In genomic region chr6:115360602-115361325, GRCh38 we compare ENCODE assay signal across 33 cellular contexts.
DNase-seq lines count a peak whose midpoint lies in the region; ATAC-seq, FAIRE-seq and TF ChIP-seq lines count a peak whose summit lies in the region.
"Had no signal": no experiment of that assay in that cellular context is flagged by ENCODE, and none has a peak within 500 bp of the region (broad histone marks: within the 10 kb centered on the region; RNA-seq: fewer than 3 reads in every experiment).

No MANE protein-coding gene starts in this region.

- peak; percentile 82 for DNase-seq in DMS53 (lab: John Stamatoyannopoulos, UW)
- DNase-seq in NCI-H1436 (lab: John Stamatoyannopoulos, UW) = peak; percentile 12
- peak; percentile 37 for DNase-seq in NCI-H510A treated with DMSO at 0.1 percent for 48 hours (lab: John Stamatoyannopoulos, UW)
- peak; percentile 69 for DNase-seq in bronchial epithelial cell (ENCODE audit: low read depth)
- no peak for DNase-seq in NCI-H2171 treated with DMSO at 0.1 percent for 48 hours (lab: John Stamatoyannopoulos, UW)
- DNase-seq in ureter (ENCODE audit: low spot score) = no peak
- no peak for DNase-seq in CD8-positive, alpha-beta T cell
- no peak for DNase-seq in heart right ventricle
- DNase-seq: activated CD4-positive, alpha-beta T cell treated with anti-CD3 and anti-CD28 coated beads, Interleukin-2, amount 10 ng/mL, durations not matched to agents 7 days and 5 days; activated gamma-delta T cell; activated naive CD8-positive, alpha-beta T cell treated with anti-CD3 and anti-CD28 coated beads for 36 hours; activated T-cell treated with anti-CD3 and anti-CD28 coated beads, Interleukin-2, amount 50 U/mL, for 24 hours; aorta; BE2C; colonic mucosa; DMS79; effector CD8-positive, alpha-beta T cell; erythroblast; Kasumi-1; left colon; NCI-H226; occipital lobe; OCI-M1; stimulated activated CD4-positive, alpha-beta T cell treated with anti-CD3 and anti-CD28 coated beads, Interleukin-15, amount 100 ng/mL, for 24 hours; stimulated activated CD4-positive, alpha-beta T cell treated with anti-CD3 and anti-CD28 coated beads, Interleukin-4, amount 100 ng/mL, for 4 hours; T-cell; transverse colon had no signal

- no peak for ATAC-seq in CD8-positive, alpha-beta T cell
- no peak for ATAC-seq in heart right ventricle
- ATAC-seq: left colon; natural killer cell treated with Interleukin-12 subunit alpha and Interleukin-12 subunit beta and Interleukin-15 and Interleukin-18, amount 100 ng/mL, for 72 hours; T-cell; WTC11 had no signal

- no peaks in the 10 kb centered on the region for H3K27me3 Mint-ChIP-seq in CD8-positive, alpha-beta T cell (ENCODE audit: low read depth)
- H3K27me3 Mint-ChIP-seq: activated CD4-positive, alpha-beta T cell treated with anti-CD3 and anti-CD28 coated beads, Interleukin-2, amount 10 ng/mL, durations not matched to agents 7 days and 5 days; activated naive CD8-positive, alpha-beta T cell treated with anti-CD3 and anti-CD28 coated beads for 36 hours; activated T-cell treated with anti-CD3 and anti-CD28 coated beads, Interleukin-2, amount 50 U/mL, for 24 hours; natural killer cell treated with Interleukin-12 subunit alpha and Interleukin-12 subunit beta and Interleukin-15 and Interleukin-18, amount 100 ng/mL, for 72 hours; T-cell had no signal

- H3K36me3 ChIP-seq in bronchial epithelial cell (ENCODE audit: control insufficient read depth, insufficient read depth, low read length) (no peaks in the 10 kb centered on the region), heart right ventricle (no peaks in the 10 kb centered on the region)
- no peaks in the 10 kb centered on the region for H3K36me3 ChIP-seq in CD8-positive, alpha-beta T cell (ENCODE audit: insufficient read depth, low read length)
- H3K36me3 ChIP-seq: BE2C, cardiac muscle cell, colonic mucosa, HAP-1, transverse colon had no signal

- no peaks in the 10 kb centered on the region for H3K4me1 Mint-ChIP-seq in CD8-positive, alpha-beta T cell (ENCODE audit: low read depth)
- H3K4me1 Mint-ChIP-seq: activated CD4-positive, alpha-beta T cell treated with anti-CD3 and anti-CD28 coated beads, Interleukin-2, amount 10 ng/mL, durations not matched to agents 7 days and 5 days; activated naive CD8-positive, alpha-beta T cell treated with anti-CD3 and anti-CD28 coated beads for 36 hours; T-cell; WTC11 had no signal

- no peak for FAIRE-seq in bronchial epithelial cell (lab: Jason Lieb, UNC)
- FAIRE-seq: G401.6 had no signal

- no peak overlapping the region for H3K27ac ChIP-seq in CD8-positive, alpha-beta T cell (ENCODE audit: low read depth, low read length)
- H3K27ac ChIP-seq in heart right ventricle = no peak overlapping the region
- H3K27ac ChIP-seq: cardiac muscle cell, colonic mucosa, RWPE1, transverse colon had no signal

- 81 to 82% methylated on average over 2 of the region's 2 CpGs for WGBS in heart right ventricle, 2 donors

- H3K4me3 Mint-ChIP-seq in CD8-positive, alpha-beta T cell = no peak overlapping the region
- H3K4me3 Mint-ChIP-seq: activated CD4-positive, alpha-beta T cell treated with anti-CD3 and anti-CD28 coated beads, Interleukin-2, amount 10 ng/mL, durations not matched to agents 7 days and 5 days; activated naive CD8-positive, alpha-beta T cell treated with anti-CD3 and anti-CD28 coated beads for 36 hours; activated T-cell treated with anti-CD3 and anti-CD28 coated beads, Interleukin-2, amount 50 U/mL, for 24 hours; natural killer cell treated with Interleukin-12 subunit alpha and Interleukin-12 subunit beta and Interleukin-15 and Interleukin-18, amount 100 ng/mL, for 72 hours; T-cell; WTC11 had no signal

- intact Hi-C loops in CD8-positive, alpha-beta T cell (cut with DNase I, micrococcal nuclease) = no loop called here
- intact Hi-C loops in heart right ventricle (cut with DNase I) = no loop called here

- H3K27me3 ChIP-seq in bronchial epithelial cell (ENCODE audit: control insufficient read depth, insufficient read depth, low read length) (no peaks in the 10 kb centered on the region), heart right ventricle (no peaks in the 10 kb centered on the region)
- no peaks in the 10 kb centered on the region for H3K27me3 ChIP-seq in CD8-positive, alpha-beta T cell (ENCODE audit: insufficient read depth, low read length)
- H3K27me3 ChIP-seq: BE2C, cardiac muscle cell, colonic mucosa, transverse colon had no signal

- H3K4me1 ChIP-seq in CD8-positive, alpha-beta T cell (ENCODE audit: insufficient read depth, low read length) = no peaks in the 10 kb centered on the region
- H3K4me1 ChIP-seq in heart right ventricle = no peaks in the 10 kb centered on the region
- H3K4me1 ChIP-seq: colonic mucosa, HAP-1, transverse colon had no signal

- H3K9me3 Mint-ChIP-seq in CD8-positive, alpha-beta T cell = peaks cover 14% of the 10 kb centered on the region

- CTCF ChIA-PET in CD8-positive, alpha-beta T cell (lab: Charles Lee) = no interaction called here

- no peaks in the 10 kb centered on the region for H3K9me3 ChIP-seq in CD8-positive, alpha-beta T cell (ENCODE audit: low read length)
- peaks cover 0 to 9% (median 0%) of the 10 kb centered on the region in 11 donors for H3K9me3 ChIP-seq in heart right ventricle
- H3K9me3 ChIP-seq: colonic mucosa, HAP-1, transverse colon had no signal

- TF ChIP-seq CTCF in bronchial epithelial cell (IDR thresholded peaks at IDR 0.05; ENCODE audit: insufficient read depth, low read length, severe bottlenecking) = no peak
- no peak for TF ChIP-seq CTCF in CD8-positive, alpha-beta T cell (IDR thresholded peaks at IDR 0.05)
- TF ChIP-seq CTCF in heart right ventricle (IDR thresholded peaks at IDR 0.05) = no peak

- no peak overlapping the region for H3K27ac Mint-ChIP-seq in CD8-positive, alpha-beta T cell
- H3K27ac Mint-ChIP-seq: activated CD4-positive, alpha-beta T cell treated with anti-CD3 and anti-CD28 coated beads, Interleukin-2, amount 10 ng/mL, durations not matched to agents 7 days and 5 days; activated naive CD8-positive, alpha-beta T cell treated with anti-CD3 and anti-CD28 coated beads for 36 hours; activated T-cell treated with anti-CD3 and anti-CD28 coated beads, Interleukin-2, amount 50 U/mL, for 24 hours; natural killer cell treated with Interleukin-12 subunit alpha and Interleukin-12 subunit beta and Interleukin-15 and Interleukin-18, amount 100 ng/mL, for 72 hours; T-cell; WTC11 had no signal

- POLR2A ChIA-PET in CD8-positive, alpha-beta T cell (lab: Charles Lee) = no interaction called here

- H3K36me3 Mint-ChIP-seq in CD8-positive, alpha-beta T cell = no peaks in the 10 kb centered on the region
- H3K36me3 Mint-ChIP-seq: activated naive CD8-positive, alpha-beta T cell treated with anti-CD3 and anti-CD28 coated beads for 36 hours; T-cell had no signal

- H3K4me3 ChIP-seq in bronchial epithelial cell (ENCODE audit: low read depth, low read length) = no peak overlapping the region
- no peak overlapping the region for H3K4me3 ChIP-seq in CD8-positive, alpha-beta T cell (ENCODE audit: low read depth, low read length)
- H3K4me3 ChIP-seq in heart right ventricle = no peak overlapping the region
- H3K4me3 ChIP-seq: cardiac muscle cell, colonic mucosa, HAP-1, transverse colon had no signal

Comparison
In these comparisons a context has a peak if more than half of its experiments do, and no peak if none do; other contexts are left out.
1. DNase-seq: peak in DMS53 (single experiment), NCI-H1436 (single experiment), NCI-H510A treated with DMSO at 0.1 percent for 48 hours (single experiment) and bronchial epithelial cell (single experiment); none in NCI-H2171 treated with DMSO at 0.1 percent for 48 hours (single experiment), ureter (single experiment), CD8-positive, alpha-beta T cell (0 of 7) and heart right ventricle (0 of 2).